22 cellular contexts compared by ENCODE assay signal in genomic region chr18:13543811-13544732, GRCh38.
DNase-seq lines count a peak whose midpoint lies in the region; ATAC-seq and TF ChIP-seq lines count a peak whose summit lies in the region.
"Had no signal": no experiment of that assay in that cellular context is flagged by ENCODE, and none has a peak within 500 bp of the region (broad histone marks: within the 10 kb centered on the region; RNA-seq: fewer than 3 reads in every experiment).

No MANE protein-coding gene starts in this region.

- intact Hi-C loops in colonic mucosa (cut with DNase I), result no loop called here

- no peak overlapping the region for H2AK5ac ChIP-seq in mesenchymal stem cell (ENCODE audit: low read length, severe bottlenecking)

- H3K9ac ChIP-seq in colonic mucosa (ENCODE audit: low read depth in 2 of 2, low read length in 2 of 2), result no peak overlapping the region
- no peak overlapping the region for H3K9ac ChIP-seq in mesenchymal stem cell (ENCODE audit: low read length)
- peak overlapping the region in 1 of 2 donors; percentile 29 for H3K9ac ChIP-seq in stomach smooth muscle (ENCODE audit: low read length in 2 of 2)

- no peaks in the 10 kb centered on the region for H3K79me1 ChIP-seq in mesenchymal stem cell (replicated peaks; ENCODE audit: low read length, poor library complexity, severe bottlenecking)

- no peak overlapping the region for H2BK15ac ChIP-seq in mesenchymal stem cell (ENCODE audit: low read depth, poor library complexity, severe bottlenecking)

- H2AFZ ChIP-seq in mesenchymal stem cell (ENCODE audit: low read depth, low read length), result no peak overlapping the region

- H3K27me3 ChIP-seq in colonic mucosa (no peaks in the 10 kb centered on the region), mesenchymal stem cell (ENCODE audit: control insufficient read depth in 1 of 2, insufficient read depth in 1 of 2, low read length in 2 of 2) (peaks cover 3 to 15% of the 10 kb centered on the region in 2 experiments), stomach smooth muscle (ENCODE audit: control insufficient read depth in 1 of 2, insufficient read depth in 2 of 2, low read length in 2 of 2) (no peaks in the 10 kb centered on the region)

- no peak for ATAC-seq in GM21717 (IDR thresholded peaks at IDR 0.05; ENCODE audit: unreplicated experiment)
- ATAC-seq: activated CD8-positive, alpha-beta T cell treated with anti-CD3 and anti-CD28 coated beads, Interleukin-2, amount 10 ng/mL, durations not matched to agents 7 days and 5 days; activated T-cell treated with anti-CD3 and anti-CD28 coated beads, Interleukin-2, amount 50 U/mL, for 72 hours had no signal

- H2BK120ac ChIP-seq in mesenchymal stem cell (ENCODE audit: low read depth, low read length), result no peak overlapping the region

- peak overlapping the region; percentile 76 for H4K91ac ChIP-seq in mesenchymal stem cell (ENCODE audit: low read length)

- no peak for TF ChIP-seq CTCF in colonic mucosa (IDR thresholded peaks at IDR 0.05)

- no peak overlapping the region for H4K8ac ChIP-seq in mesenchymal stem cell (ENCODE audit: low read length)

- H3K27ac ChIP-seq in colonic mucosa (no peak overlapping the region), mesenchymal stem cell (ENCODE audit: low read length, poor library complexity, severe bottlenecking) (no peak overlapping the region), stomach smooth muscle (ENCODE audit: low read length) (peak overlapping the region; percentile 89)
- H3K27ac ChIP-seq: 22Rv1 had no signal

- H3K36me3 ChIP-seq in colonic mucosa (no peaks in the 10 kb centered on the region), mesenchymal stem cell (ENCODE audit: control insufficient read depth in 1 of 2, insufficient read depth in 2 of 2, low read depth in 1 of 2, low read length in 2 of 2) (no peaks in the 10 kb centered on the region), stomach smooth muscle (ENCODE audit: control insufficient read depth in 2 of 2, insufficient read depth in 2 of 2, low read length in 2 of 2) (no peaks in the 10 kb centered on the region)

- no peak overlapping the region for H3K23ac ChIP-seq in mesenchymal stem cell (ENCODE audit: low read length in 2 of 2)

- no peak overlapping the region for H3K4ac ChIP-seq in mesenchymal stem cell (ENCODE audit: low read depth in 1 of 2, low read length in 2 of 2)

- H3K4me3 ChIP-seq in colonic mucosa (no peak overlapping the region), mesenchymal stem cell (ENCODE audit: insufficient read depth in 1 of 2, low read depth in 1 of 2, low read length in 2 of 2) (no peak overlapping the region), stomach smooth muscle (ENCODE audit: low read length in 2 of 2) (peak overlapping the region in 1 of 2 donors; percentile 52)

- WGBS in mesenchymal stem cell, result 83% methylated on average over 25 of the region's 25 CpGs

- H2BK5ac ChIP-seq in mesenchymal stem cell (ENCODE audit: low read depth, low read length, poor library complexity, severe bottlenecking), result no peak overlapping the region

- H2BK12ac ChIP-seq in mesenchymal stem cell (ENCODE audit: low read length in 2 of 2), result no peak overlapping the region

- H3K18ac ChIP-seq in mesenchymal stem cell (ENCODE audit: low read depth in 1 of 2, low read length in 2 of 2), result no peak overlapping the region

- peak; percentile 37 for DNase-seq in NCI-H82 (lab: John Stamatoyannopoulos, UW)
- no peak for DNase-seq in NCI-H82 treated with DMSO at 0.1 percent for 48 hours (lab: John Stamatoyannopoulos, UW; ENCODE audit: unreplicated experiment)
- peak; percentile 15 for DNase-seq in colonic mucosa
- DNase-seq in mesenchymal stem cell, result no peak
- DNase-seq in NCI-H2081 (lab: John Stamatoyannopoulos, UW), result no peak
- no peak for DNase-seq in kidney glomerular epithelial cell (lab: John Stamatoyannopoulos, UW)
- DNase-seq: activated CD4-positive, alpha-beta T cell treated with anti-CD3 and anti-CD28 coated beads for 1 hour; activated CD8-positive, alpha-beta T cell treated with anti-CD3 and anti-CD28 coated beads, Interleukin-2, amount 10 ng/mL, durations not matched to agents 7 days and 5 days; activated naive CD4-positive, alpha-beta T cell treated with anti-CD3 and anti-CD28 coated beads, Interleukin-2, amount 50 U/mL, for 16 hours; activated T-cell treated with anti-CD3 and anti-CD28 coated beads, Interleukin-2, amount 50 U/mL, for 72 hours; aorta; caudate nucleus; KBM-7; MM.1S; NCI-H2171; NCI-H510A treated with DMSO at 0.1 percent for 48 hours; stimulated activated CD4-positive, alpha-beta T cell treated with anti-CD3 and anti-CD28 coated beads, Interleukin-12 subunit alpha, Interleukin-12 subunit beta, amount 100 ng/mL, for 4 hours; stimulated activated CD4-positive, alpha-beta T cell treated with anti-CD3 and anti-CD28 coated beads, Interleukin-4, amount 100 ng/mL, for 24 hours; stimulated activated naive CD4-positive, alpha-beta T cell had no signal

- H3K9me3 ChIP-seq in colonic mucosa (no peaks in the 10 kb centered on the region), mesenchymal stem cell (ENCODE audit: control insufficient read depth, low read length) (no peaks in the 10 kb centered on the region), stomach smooth muscle (ENCODE audit: control insufficient read depth in 2 of 2, low read length in 2 of 2) (no peaks in the 10 kb centered on the region)

- no peak overlapping the region for H3K14ac ChIP-seq in mesenchymal stem cell (ENCODE audit: low read length in 2 of 2)

- H3K4me1 ChIP-seq in colonic mucosa, result peaks cover 22% of the 10 kb centered on the region
- no peaks in the 10 kb centered on the region for H3K4me1 ChIP-seq in mesenchymal stem cell (ENCODE audit: control insufficient read depth, insufficient read depth, low read depth, low read length)
- peaks cover 78% of the 10 kb centered on the region for H3K4me1 ChIP-seq in stomach smooth muscle (ENCODE audit: control insufficient read depth, insufficient read depth, low read length)

- H3K4me2 ChIP-seq in mesenchymal stem cell (ENCODE audit: low read length, poor library complexity, severe bottlenecking), result no peak overlapping the region

Comparison
In these comparisons a context has a peak if more than half of its experiments do, and no peak if none do; other contexts are left out.
1. DNase-seq: peak in NCI-H82 (single experiment) and colonic mucosa (single experiment); none in NCI-H82 treated with DMSO at 0.1 percent for 48 hours (single experiment), mesenchymal stem cell (single experiment), NCI-H2081 (0 of 2) and kidney glomerular epithelial cell (single experiment).